Comparison of ENCODE assay signal across 16 cellular contexts in the genomic region with DNA sequence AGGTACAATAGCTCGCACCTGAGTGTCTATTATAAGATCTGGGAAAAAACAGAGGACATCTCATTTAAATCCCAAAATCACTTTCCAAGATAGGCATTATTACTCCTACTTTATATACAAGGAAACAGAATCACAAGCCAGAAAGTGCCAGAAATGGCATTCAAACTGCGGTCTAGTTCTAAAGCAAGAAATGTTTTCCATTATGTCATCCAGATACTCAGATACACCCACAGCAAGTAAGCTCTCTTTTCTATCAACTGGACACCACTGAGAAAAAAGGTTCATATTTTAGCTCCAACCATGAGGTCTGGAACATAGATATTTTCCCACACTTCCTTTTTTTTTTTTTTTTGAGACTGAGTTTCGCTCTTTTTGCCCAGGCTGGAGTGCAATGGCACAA. TPM values are rescaled to one million over a fixed set of nuclear protein-coding genes. Genes with fewer than 3 reads are reported as not detected.
DNase-seq lines count a peak whose midpoint lies in the region; ATAC-seq and TF ChIP-seq lines count a peak whose summit lies in the region.
"Had no signal": no experiment of that assay in that cellular context is flagged by ENCODE, and none has a peak within 500 bp of the region (broad histone marks: within the 10 kb centered on the region; RNA-seq: fewer than 3 reads in every experiment).

No MANE protein-coding gene starts in this region.

- H3F3A ChIP-seq in SU-DHL-6 (ENCODE audit: insufficient read depth) (0 out of 2 replicates have a peak, but pooled peaks cover 4% of the 10 kb centered on the region), smooth muscle cell (ENCODE audit: low read depth) (no peaks in the 10 kb centered on the region)

- H3K27ac ChIP-seq in SU-DHL-6 (ENCODE audit: low read depth, low read length), result no peak overlapping the region
- H3K27ac ChIP-seq in brain microvascular endothelial cell, result no peak overlapping the region
- peak overlapping the region; percentile 31 for H3K27ac ChIP-seq in smooth muscle cell (ENCODE audit: low read depth)
- H3K27ac ChIP-seq: foreskin keratinocyte, stomach, uterus had no signal

- H3K9me3 Mint-ChIP-seq in activated naive CD4-positive, alpha-beta T cell treated with anti-CD3 and anti-CD28 coated beads, Interleukin-2, amount 50 U/mL, for 24 hours, result no peaks in the 10 kb centered on the region
- H3K9me3 Mint-ChIP-seq in activated naive CD4-positive, alpha-beta T cell treated with anti-CD3 and anti-CD28 coated beads, Interleukin-2, amount 50 U/mL, for 72 hours, result no peaks in the 10 kb centered on the region
- H3K9me3 Mint-ChIP-seq: IgD-negative memory B cell had no signal

- H3K4me3 ChIP-seq in SU-DHL-6 (ENCODE audit: insufficient read depth, low read length, poor library complexity, severe bottlenecking) (no peak overlapping the region), brain microvascular endothelial cell (ENCODE audit: low read depth, low read length) (no peak overlapping the region), smooth muscle cell (no peak overlapping the region)
- H3K4me3 ChIP-seq: stomach, uterus had no signal

- H3K9me2 ChIP-seq in SU-DHL-6 (replicated peaks; ENCODE audit: insufficient read depth, low read length), result no peaks in the 10 kb centered on the region

- peaks cover 62% of the 10 kb centered on the region for H3K4me1 Mint-ChIP-seq in activated naive CD4-positive, alpha-beta T cell treated with anti-CD3 and anti-CD28 coated beads, Interleukin-2, amount 50 U/mL, for 24 hours

- H3K36me3 Mint-ChIP-seq in activated naive CD4-positive, alpha-beta T cell treated with anti-CD3 and anti-CD28 coated beads, Interleukin-2, amount 50 U/mL, for 24 hours, result peaks cover 10% of the 10 kb centered on the region
- H3K36me3 Mint-ChIP-seq in activated naive CD4-positive, alpha-beta T cell treated with anti-CD3 and anti-CD28 coated beads, Interleukin-2, amount 50 U/mL, for 72 hours, result peaks cover 0 to 4% of the 10 kb centered on the region in 2 donors

- no peak for DNase-seq in activated naive CD4-positive, alpha-beta T cell treated with anti-CD3 and anti-CD28 coated beads, Interleukin-2, amount 50 U/mL, for 72 hours (ENCODE audit: low spot score in 2 of 2)
- DNase-seq in brain microvascular endothelial cell, result peak; percentile 7
- DNase-seq in smooth muscle cell (lab: John Stamatoyannopoulos, UW; ENCODE audit: unreplicated experiment), result no peak
- DNase-seq in SIG-M5 treated with dmso at 0.1 percent for 504 hours (lab: John Stamatoyannopoulos, UW; ENCODE audit: unreplicated experiment), result no peak
- no peak for DNase-seq in DMS53 (lab: John Stamatoyannopoulos, UW)
- DNase-seq: Calu3; effector CD8-positive, alpha-beta T cell; foreskin keratinocyte; NCI-H2171 treated with DMSO at 0.1 percent for 48 hours; stomach; uterus had no signal

- WGBS in smooth muscle cell (ENCODE audit: low lambda C conversion rate), result 76% methylated on average over 3 of the region's 3 CpGs

- no peak for ATAC-seq in activated naive CD4-positive, alpha-beta T cell treated with anti-CD3 and anti-CD28 coated beads, Interleukin-2, amount 50 U/mL, for 72 hours
- ATAC-seq in GM21526 (IDR thresholded peaks at IDR 0.05; ENCODE audit: low FRiP score, unreplicated experiment), result no peak
- ATAC-seq: foreskin keratinocyte, Right ventricle myocardium inferior had no signal

- H3K27ac Mint-ChIP-seq in activated naive CD4-positive, alpha-beta T cell treated with anti-CD3 and anti-CD28 coated beads, Interleukin-2, amount 50 U/mL, for 24 hours, result no peak overlapping the region
- H3K27ac Mint-ChIP-seq in activated naive CD4-positive, alpha-beta T cell treated with anti-CD3 and anti-CD28 coated beads, Interleukin-2, amount 50 U/mL, for 72 hours, result no peak overlapping the region

- H3K27me3 ChIP-seq in SU-DHL-6 (ENCODE audit: low read length) (no peaks in the 10 kb centered on the region), brain microvascular endothelial cell (replicated peaks) (no peaks in the 10 kb centered on the region), smooth muscle cell (ENCODE audit: low read depth) (no peaks in the 10 kb centered on the region)
- H3K27me3 ChIP-seq: foreskin keratinocyte, stomach, uterus had no signal

- H3K9me3 ChIP-seq in SU-DHL-6 (ENCODE audit: insufficient read depth, low read length) (no peaks in the 10 kb centered on the region), smooth muscle cell (replicated peaks; ENCODE audit: low read depth) (no peaks in the 10 kb centered on the region)
- H3K9me3 ChIP-seq: stomach, uterus had no signal

- H3K4me3 Mint-ChIP-seq in activated naive CD4-positive, alpha-beta T cell treated with anti-CD3 and anti-CD28 coated beads, Interleukin-2, amount 50 U/mL, for 24 hours, result peak overlapping the region; percentile 65

- H3K27me3 Mint-ChIP-seq in activated naive CD4-positive, alpha-beta T cell treated with anti-CD3 and anti-CD28 coated beads, Interleukin-2, amount 50 U/mL, for 24 hours, result no peaks in the 10 kb centered on the region
- H3K27me3 Mint-ChIP-seq: IgD-negative memory B cell had no signal

- no peak overlapping the region for H2AFZ ChIP-seq in SU-DHL-6 (ENCODE audit: low read depth, low read length, severe bottlenecking)
- no peak overlapping the region for H2AFZ ChIP-seq in smooth muscle cell (ENCODE audit: low read depth)

- H3K9ac ChIP-seq in SU-DHL-6 (ENCODE audit: low read length) (no peak overlapping the region), smooth muscle cell (ENCODE audit: low read depth) (no peak overlapping the region)

- H3K79me2 ChIP-seq in SU-DHL-6 (ENCODE audit: insufficient read depth, low read length) (peaks cover 63% of the 10 kb centered on the region), smooth muscle cell (ENCODE audit: low read depth) (peaks cover 90% of the 10 kb centered on the region)

- no peaks in the 10 kb centered on the region for H4K20me1 ChIP-seq in SU-DHL-6 (ENCODE audit: low read depth, low read length)
- H4K20me1 ChIP-seq in smooth muscle cell (ENCODE audit: low read depth), result peaks cover 93% of the 10 kb centered on the region

- H3K4me2 ChIP-seq in SU-DHL-6 (ENCODE audit: low read depth, low read length, poor library complexity, severe bottlenecking), result peak overlapping the region; percentile 18
- peak overlapping the region; percentile 50 for H3K4me2 ChIP-seq in smooth muscle cell

- in situ Hi-C loops in brain microvascular endothelial cell (cut with HindIII; ENCODE audit: low pct_ligation_motif_present, low sequenced_read_pairs), result no loop called here

- H3K36me3 ChIP-seq in SU-DHL-6 (ENCODE audit: low read length) (no peaks in the 10 kb centered on the region), brain microvascular endothelial cell (replicated peaks) (no peaks in the 10 kb centered on the region), smooth muscle cell (ENCODE audit: low read depth) (peaks cover 4% of the 10 kb centered on the region)
- H3K36me3 ChIP-seq: uterus had no signal

- peaks cover under 1% of the 10 kb centered on the region for H3K4me1 ChIP-seq in smooth muscle cell (ENCODE audit: low read depth)

- TF ChIP-seq CTCF in SU-DHL-6 (IDR thresholded peaks at IDR 0.05; ENCODE audit: insufficient read depth, low read length, poor library complexity, severe bottlenecking), result no peak
- no peak for TF ChIP-seq CTCF in brain microvascular endothelial cell (IDR thresholded peaks at IDR 0.05; ENCODE audit: low read depth, low read length, missing control alignments)
- no peak for TF ChIP-seq CTCF in smooth muscle cell (IDR thresholded peaks at IDR 0.05; ENCODE audit: borderline replicate concordance, insufficient read depth, poor library complexity, severe bottlenecking)

RNA-seq across cellular contexts. Expression of a gene that starts 8.1 kb away (rescaled TPM):
- total RNA-seq in activated naive CD4-positive, alpha-beta T cell treated with anti-CD3 and anti-CD28 coated beads, Interleukin-2, amount 50 U/mL, for 72 hours, result 10 to 100 TPM; 23.5 to 25.1 TPM
- total RNA-seq in smooth muscle cell, result 34.9 and 44.3 TPM in 2 replicates
- polyA plus RNA-seq in smooth muscle cell, result 16.4 and 17.5 TPM in 2 replicates

RNA-seq across cellular contexts. Expression of a gene that starts 24.3 kb away (rescaled TPM):
- 100 to 1,000 TPM; 116 to 122 TPM for total RNA-seq in activated naive CD4-positive, alpha-beta T cell treated with anti-CD3 and anti-CD28 coated beads, Interleukin-2, amount 50 U/mL, for 72 hours
- total RNA-seq in smooth muscle cell, result 52.1 and 72.9 TPM in 2 replicates
- polyA plus RNA-seq in smooth muscle cell, result 57.3 and 64.5 TPM in 2 replicates

RNA-seq across cellular contexts. Expression of a gene that starts 40.0 kb away (rescaled TPM):
- 1 to 10 TPM; 1.7 to 3.3 TPM for total RNA-seq in activated naive CD4-positive, alpha-beta T cell treated with anti-CD3 and anti-CD28 coated beads, Interleukin-2, amount 50 U/mL, for 72 hours
- 4.3 and 4.4 TPM in 2 replicates for total RNA-seq in smooth muscle cell
- 3.2 and 3.4 TPM in 2 replicates for polyA plus RNA-seq in smooth muscle cell
